In genomic region chr19:48720251-48720612, GRCh38 we compare ENCODE assay signal across 8 cellular contexts. TPM values are rescaled to one million over a fixed set of nuclear protein-coding genes. Genes with fewer than 3 reads are reported as not detected.
DNase-seq lines count a peak whose midpoint lies in the region; ATAC-seq and TF ChIP-seq lines count a peak whose summit lies in the region.

No MANE protein-coding gene starts in this region.

- no peaks in the 10 kb centered on the region for H3K9me3 ChIP-seq in BE2C
- no peaks in the 10 kb centered on the region for H3K9me3 ChIP-seq in breast epithelium

- H3K27ac Mint-ChIP-seq in natural killer cell = peak overlapping the region; percentile 93 to 97

- H3K4me3 Mint-ChIP-seq in natural killer cell = peak overlapping the region; percentile 95

- no peak for DNase-seq in BE2C
- DNase-seq in breast epithelium (ENCODE audit: low spot score in 2 of 2) = no peak
- DNase-seq in natural killer cell = no peak
- DNase-seq in NCI-H1436 (lab: John Stamatoyannopoulos, UW) = no peak
- no peak for DNase-seq in HPDE6-E6E7 (ENCODE audit: extremely low spot score)
- DNase-seq in occipital lobe (lab: John Stamatoyannopoulos, UW) = no peak

- H3K36me3 ChIP-seq in BE2C (no peaks in the 10 kb centered on the region), breast epithelium (no peaks in the 10 kb centered on the region)

- TF ChIP-seq CTCF in BE2C (IDR thresholded peaks at IDR 0.05; ENCODE audit: low read depth, low read length) (no peak), breast epithelium (IDR thresholded peaks at IDR 0.05) (no peak), natural killer cell (IDR thresholded peaks at IDR 0.05) (no peak)

- no peaks in the 10 kb centered on the region for H3K36me3 Mint-ChIP-seq in natural killer cell

- ATAC-seq in HG03442 (IDR thresholded peaks at IDR 0.05; ENCODE audit: unreplicated experiment) (peak; percentile 9), natural killer cell (peak in 1 of 3 donors; percentile 2), GM19324 (IDR thresholded peaks at IDR 0.05; ENCODE audit: low FRiP score, unreplicated experiment) (no peak)

- peaks cover 5% of the 10 kb centered on the region for H3K4me1 ChIP-seq in BE2C
- peaks cover 4 to 9% of the 10 kb centered on the region in 2 donors for H3K4me1 ChIP-seq in breast epithelium

- no peak for TF ChIP-seq POLR2A in breast epithelium (IDR thresholded peaks at IDR 0.05)

- H3K4me1 Mint-ChIP-seq in natural killer cell = peaks cover 17 to 18% of the 10 kb centered on the region in 2 donors

- peak overlapping the region; percentile 85 to 86 for H3K27ac ChIP-seq in breast epithelium

- peak overlapping the region; percentile 71 for H3K4me3 ChIP-seq in BE2C (ENCODE audit: low read depth, low read length)
- peak overlapping the region; percentile 52 to 67 (median 54) for H3K4me3 ChIP-seq in breast epithelium

- no peaks in the 10 kb centered on the region for H3K27me3 ChIP-seq in BE2C
- no peaks in the 10 kb centered on the region for H3K27me3 ChIP-seq in breast epithelium

- no peaks in the 10 kb centered on the region for H3K27me3 Mint-ChIP-seq in natural killer cell (ENCODE audit: low read depth in 2 of 2)

- H3K9me3 Mint-ChIP-seq in natural killer cell = peaks cover 0 to 5% of the 10 kb centered on the region in 2 donors

- intact Hi-C loops in breast epithelium (cut with DNase I; ENCODE audit: low total_unique reads) = no loop called here
- intact Hi-C loops in natural killer cell (cut with micrococcal nuclease) = no loop called here

RNA-seq across cellular contexts. Expression of gene MAMSTR, which starts 0.7 kb away (rescaled TPM):
- 1.8 TPM for polyA plus RNA-seq in BE2C (2012; ENCODE audit: insufficient read depth, insufficient read length, low read depth)
- total RNA-seq in breast epithelium (1 to 10 TPM in 2 of 3 donors, under 1 TPM in 1; 0.32 to 1.9 (median 1.3) TPM), natural killer cell (1 to 10 TPM in 1 of 3 donors, under 1 TPM in 2; 0.56 to 1.2 (median 0.98) TPM), occipital lobe (0.62 TPM)

RNA-seq across cellular contexts. Expression of gene RASIP1, which starts 20.2 kb away (rescaled TPM):
- 0.82 TPM for polyA plus RNA-seq in BE2C (2012; ENCODE audit: insufficient read depth, insufficient read length, low read depth)
- total RNA-seq in breast epithelium (10 to 100 TPM in 2 of 3 donors, 1 to 10 TPM in 1; 7.7 to 28.2 (median 10.7) TPM), natural killer cell (not detected), occipital lobe (3.3 TPM)

RNA-seq across cellular contexts. Expression of gene FUT2, which starts 24.5 kb away (rescaled TPM):
- 3.1 TPM for polyA plus RNA-seq in BE2C (2012; ENCODE audit: insufficient read depth, insufficient read length, low read depth)
- 1 to 10 TPM in 2 of 3 donors, not detected in 1; 2.6 to 5.9 TPM for total RNA-seq in breast epithelium
- not detected for total RNA-seq in natural killer cell
- not detected for total RNA-seq in occipital lobe

RNA-seq across cellular contexts. Expression of gene IZUMO1, which starts 26.5 kb away (rescaled TPM):
- not detected for polyA plus RNA-seq in BE2C (2012; ENCODE audit: insufficient read depth, insufficient read length, low read depth)
- total RNA-seq in breast epithelium (under 1 TPM in 1 of 3 donors, not detected in 2; 0.29 TPM), natural killer cell (not detected), occipital lobe (0.16 TPM)

RNA-seq across cellular contexts. Expression of gene FUT1, which starts 32.2 kb away (rescaled TPM):
- polyA plus RNA-seq in BE2C (2012; ENCODE audit: insufficient read depth, insufficient read length, low read depth) = 6.3 TPM
- total RNA-seq in breast epithelium = 1 to 10 TPM in 2 of 3 donors, under 1 TPM in 1; 0.48 to 6.2 (median 3.1) TPM
- under 1 TPM in 1 of 3 donors, not detected in 2; 0.18 TPM for total RNA-seq in natural killer cell
- total RNA-seq in occipital lobe = 0.47 TPM
